ENCODE assay signal across 1 cellular context in the genomic region with DNA sequence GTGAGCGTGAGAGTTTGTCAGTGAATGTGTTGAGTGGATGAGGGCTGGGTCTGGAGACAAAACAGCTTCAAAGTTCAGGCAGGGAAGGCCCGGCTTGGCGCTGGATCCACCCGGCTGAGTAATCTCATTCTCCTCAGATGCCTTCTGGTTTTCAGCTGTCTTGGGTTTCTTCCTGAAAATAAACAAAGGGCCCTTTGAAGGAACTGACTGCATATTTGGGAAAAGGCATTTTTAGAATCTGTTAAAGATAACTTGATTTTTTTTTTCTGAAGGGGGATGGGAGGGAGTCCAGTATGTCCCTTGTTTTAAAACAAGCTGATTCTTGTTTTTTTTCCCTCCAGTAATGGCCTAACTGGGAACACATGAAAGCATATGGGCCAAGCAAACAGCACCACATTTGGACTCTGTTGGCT.
A peak's percentile ranks its signal among the peaks of the same experiment; 100 is the strongest.
TF ChIP-seq lines count a peak whose summit lies in the region.

No MANE protein-coding gene starts in this region.

TF ChIP-seq in SK-N-SH, 30 proteins besides CTCF, POLR2A, EP300 and RAD21 (continued from another document):
- TF ChIP-seq POLR2AphosphoS5 (IDR thresholded peaks at IDR 0.05; ENCODE audit: low read depth, low read length) (no peak), JUND (IDR thresholded peaks at IDR 0.05) (peak; percentile 34; the same call in 1 of the 2 replicates)
TF ChIP-seq in SK-N-SH: peak in this region for 7.
